In genomic region chr5:5141625-5142527, GRCh38 we compare ENCODE assay signal across 8 cellular contexts. TPM values are rescaled to one million over a fixed set of nuclear protein-coding genes. Genes with fewer than 3 reads are reported as not detected.
A peak's percentile ranks its signal among the peaks of the same experiment; 100 is the strongest.
DNase-seq lines count a peak whose midpoint lies in the region; ATAC-seq, FAIRE-seq and TF ChIP-seq lines count a peak whose summit lies in the region.

No MANE protein-coding gene starts in this region.

- peaks cover 38% of the 10 kb centered on the region for H3K27me3 Mint-ChIP-seq in activated naive CD4-positive, alpha-beta T cell treated with anti-CD3 and anti-CD28 coated beads, Interleukin-2, amount 10 ng/mL, durations not matched to agents 7 days and 5 days

- no peaks in the 10 kb centered on the region for H4K20me1 ChIP-seq in PC-3 (ENCODE audit: low read length)

- H3K9ac ChIP-seq in PC-3 (ENCODE audit: low read length): no peak overlapping the region

- H3K27me3 ChIP-seq in PC-3 (ENCODE audit: low read length) (peaks cover 26% of the 10 kb centered on the region), heart left ventricle (peaks cover 15 to 38% (median 26%) of the 10 kb centered on the region in 9 donors), small intestine (ENCODE audit: control insufficient read depth in 2 of 2, insufficient read depth in 2 of 2, low read length in 2 of 2) (peaks cover 8 to 15% of the 10 kb centered on the region in 2 donors)

- TF ChIP-seq POLR2A in heart left ventricle (IDR thresholded peaks at IDR 0.05): no peak

- no peaks in the 10 kb centered on the region for H3K36me3 ChIP-seq in PC-3 (ENCODE audit: low read depth, low read length)
- H3K36me3 ChIP-seq in heart left ventricle: no peaks in the 10 kb centered on the region
- H3K36me3 ChIP-seq in small intestine (ENCODE audit: control insufficient read depth in 2 of 2, insufficient read depth in 2 of 2, low read length in 2 of 2): no peaks in the 10 kb centered on the region

- CTCF ChIA-PET in PC-3 (lab: Charles Lee): no interaction called here
- CTCF ChIA-PET in activated naive CD4-positive, alpha-beta T cell treated with anti-CD3 and anti-CD28 coated beads, Interleukin-2, amount 10 ng/mL, durations not matched to agents 7 days and 5 days (lab: Charles Lee): interaction anchor here (1.3 kb wide), 2 partner anchors 276 to 280 kb away, joined by 3 read pairs; partner anchors contain the start of gene ICE1

- 14 to 20% (median 15%) methylated on average over 6 of the region's 6 CpGs for WGBS in heart left ventricle, 4 donors
- 7 to 22% (median 11%) methylated on average over 6 of the region's 6 CpGs for WGBS in small intestine, 3 donors

- POLR2A ChIA-PET in PC-3 (lab: Charles Lee; ENCODE audit: unreplicated experiment): no interaction called here

- H3K9me3 ChIP-seq in PC-3 (ENCODE audit: low read length) (no peaks in the 10 kb centered on the region), heart left ventricle (no peaks in the 10 kb centered on the region), small intestine (ENCODE audit: control insufficient read depth, low read depth) (no peaks in the 10 kb centered on the region)

- no peak overlapping the region for H3K4me3 Mint-ChIP-seq in activated naive CD4-positive, alpha-beta T cell treated with anti-CD3 and anti-CD28 coated beads, Interleukin-2, amount 10 ng/mL, durations not matched to agents 7 days and 5 days

- no peaks in the 10 kb centered on the region for H3K9me2 ChIP-seq in PC-3 (replicated peaks; ENCODE audit: low read length)

- no peaks in the 10 kb centered on the region for H3K9me3 Mint-ChIP-seq in activated naive CD4-positive, alpha-beta T cell treated with anti-CD3 and anti-CD28 coated beads, Interleukin-2, amount 10 ng/mL, durations not matched to agents 7 days and 5 days

- H3K4me3 ChIP-seq in PC-3 (ENCODE audit: low read length) (peak overlapping the region; percentile 62), heart left ventricle (no peak overlapping the region), small intestine (ENCODE audit: low read depth in 1 of 2, low read length in 2 of 2) (no peak overlapping the region)

- no TSS peak for BruUV-seq in PC-3 (replicated peaks; lab: Mats Ljungman, UMichigan)

- DNase-seq in activated effector memory CD4-positive, alpha-beta T cell treated with anti-CD3 and anti-CD28 coated beads, Interleukin-2, amount 50 U/mL, for 16 hours: peak; percentile 78
- no peak for DNase-seq in activated effector memory CD4-positive, alpha-beta T cell treated with Interleukin-2 at 50 U/mL for 16 hours
- DNase-seq in KBM-7: peak; percentile 58
- DNase-seq in PC-3: peak; percentile 75
- DNase-seq in activated naive CD4-positive, alpha-beta T cell treated with anti-CD3 and anti-CD28 coated beads, Interleukin-2, amount 10 ng/mL, durations not matched to agents 7 days and 5 days: peak; percentile 60
- DNase-seq in heart left ventricle: peak in 3 of 5 donors; percentile 48 to 50 (median 50)
- DNase-seq in small intestine: peak; percentile 67

- peaks cover 7% of the 10 kb centered on the region for H3K4me1 Mint-ChIP-seq in activated naive CD4-positive, alpha-beta T cell treated with anti-CD3 and anti-CD28 coated beads, Interleukin-2, amount 10 ng/mL, durations not matched to agents 7 days and 5 days

- peak; percentile 26 for FAIRE-seq in small intestine (lab: Jason Lieb, UNC)

- H3K4me1 ChIP-seq in PC-3 (ENCODE audit: insufficient read depth, low read length) (peaks cover 28% of the 10 kb centered on the region), heart left ventricle (peaks cover 3 to 22% (median 8%) of the 10 kb centered on the region in 12 donors), small intestine (ENCODE audit: control insufficient read depth in 2 of 2, insufficient read depth in 1 of 2, low read depth in 1 of 2, low read length in 1 of 2) (no peaks in the 10 kb centered on the region)

- H3K36me3 Mint-ChIP-seq in activated naive CD4-positive, alpha-beta T cell treated with anti-CD3 and anti-CD28 coated beads, Interleukin-2, amount 10 ng/mL, durations not matched to agents 7 days and 5 days: no peaks in the 10 kb centered on the region

- no peak overlapping the region for H2AFZ ChIP-seq in PC-3 (ENCODE audit: low read length)

- peaks cover 6% of the 10 kb centered on the region for H3F3A ChIP-seq in PC-3 (ENCODE audit: low read length, unreplicated experiment)

- intact Hi-C loops in PC-3 (cut with micrococcal nuclease): loop anchor here (1.0 to 2.0 kb wide), 4 partner anchors 198 to 277 kb away; no protein-coding TSS in a partner anchor
- intact Hi-C loops in heart left ventricle (cut with DNase I): loop anchor here (1.0 to 10.0 kb wide), 9 partner anchors 253 to 277 kb away; no protein-coding TSS in a partner anchor

- no peak for ATAC-seq in PC-3
- peak in 1 of 4 donors; percentile 60 for ATAC-seq in heart left ventricle
- no peak for ATAC-seq in GM18517 (IDR thresholded peaks at IDR 0.05; ENCODE audit: unreplicated experiment)

- TF ChIP-seq CTCF in PC-3 (conservative IDR thresholded peaks at IDR 0.05; ENCODE audit: low read depth, low read length) (peak; percentile 83), heart left ventricle (IDR thresholded peaks at IDR 0.05) (peak; percentile 64 to 94 (median 81))

- H3K4me2 ChIP-seq in PC-3 (ENCODE audit: low read length): peak overlapping the region; percentile 78

- H3K27ac ChIP-seq in PC-3 (ENCODE audit: low read length) (no peak overlapping the region), heart left ventricle (no peak overlapping the region), small intestine (ENCODE audit: low read depth in 1 of 2, low read length in 1 of 2) (no peak overlapping the region)

- in situ Hi-C loops in KBM-7 (cut with MboI; ENCODE audit: low pct_unique_long_range_greater_than_20kb, low sequenced_read_pairs): loop anchor here (25.0 kb wide), 1 partner anchor 270 kb away; the partner anchor contains the start of gene ICE1

- peaks cover 5% of the 10 kb centered on the region; the same call in 1 of the 2 replicates for H3K79me2 ChIP-seq in PC-3 (ENCODE audit: low read length)

- H3K27ac Mint-ChIP-seq in activated naive CD4-positive, alpha-beta T cell treated with anti-CD3 and anti-CD28 coated beads, Interleukin-2, amount 10 ng/mL, durations not matched to agents 7 days and 5 days: no peak overlapping the region

RNA-seq across cellular contexts. Expression of gene ADAMTS16, which starts 1.7 kb away (rescaled TPM):
- total RNA-seq in PC-3 (2014; rRNA removed) (1.7 and 2.0 TPM in 2 replicates), heart left ventricle (1 to 10 TPM in 1 of 9 donors, under 1 TPM in 2, not detected in 6; 0.05 to 4.7 (median 0.16) TPM)
- polyA plus RNA-seq in heart left ventricle (not detected), small intestine (under 1 TPM in 1 of 3 donors, not detected in 2; 0.06 TPM)
